In genomic region chr10:56063642-56064041, GRCh38 we compare ENCODE assay signal across 33 cellular contexts.
"Had no signal": no experiment of that assay in that cellular context is flagged by ENCODE, and none has a peak within 500 bp of the region (broad histone marks: within the 10 kb centered on the region; RNA-seq: fewer than 3 reads in every experiment).

No MANE protein-coding gene starts in this region.

- ATAC-seq: activated naive CD4-positive, alpha-beta T cell treated with anti-CD3 and anti-CD28 coated beads, Interleukin-2, amount 50 U/mL, for 72 hours; activated naive CD8-positive, alpha-beta T cell treated with anti-CD3 and anti-CD28 coated beads, Interleukin-2, amount 50 U/mL, for 24 hours; activated T-cell treated with anti-CD3 and anti-CD28 coated beads, Interleukin-2, amount 50 U/mL, for 4 hours; activated T-cell treated with anti-CD3 and anti-CD28 coated beads, Interleukin-2, amount 50 U/mL, for 72 hours; activated T-helper 17 cell treated with anti-CD3 and anti-CD28 coated beads, Interleukin-2, amount 50 U/mL, for 72 hours; body of pancreas had no signal

- H3K36me3 ChIP-seq: adrenal gland, ascending aorta, brain microvascular endothelial cell, breast epithelium, cardiac muscle cell had no signal

- FAIRE-seq: astrocyte, bronchial epithelial cell had no signal

- H3K4me3 ChIP-seq: adrenal gland, ascending aorta, body of pancreas, breast epithelium, cardiac muscle cell had no signal

- H3K4me1 ChIP-seq: adrenal gland, ascending aorta, body of pancreas, breast epithelium had no signal

- H3K27ac ChIP-seq: adrenal gland, ascending aorta, body of pancreas, brain microvascular endothelial cell, breast epithelium, cardiac muscle cell had no signal

- H3K9me3 ChIP-seq: adrenal gland, ascending aorta, body of pancreas had no signal

- DNase-seq: activated effector memory CD4-positive, alpha-beta T cell treated with anti-CD3 and anti-CD28 coated beads, Interleukin-2, amount 50 U/mL, for 16 hours; activated effector memory CD4-positive, alpha-beta T cell treated with Interleukin-2 at 50 U/mL for 16 hours; activated gamma-delta T cell; activated gamma-delta T cell treated with Interleukin-2 at 50 U/mL for 16 hours; activated naive CD4-positive, alpha-beta T cell; activated naive CD4-positive, alpha-beta T cell treated with anti-CD3 and anti-CD28 coated beads for 36 hours; activated naive CD4-positive, alpha-beta T cell treated with anti-CD3 and anti-CD28 coated beads, Interleukin-2, amount 10 ng/mL, durations not matched to agents 7 days and 5 days; activated naive CD4-positive, alpha-beta T cell treated with anti-CD3 and anti-CD28 coated beads, Interleukin-2, amount 50 U/mL, for 16 hours; activated naive CD4-positive, alpha-beta T cell treated with Interleukin-2 at 50 U/mL for 16 hours; activated naive CD8-positive, alpha-beta T cell treated with anti-CD3 and anti-CD28 coated beads for 36 hours; activated naive CD8-positive, alpha-beta T cell treated with anti-CD3 and anti-CD28 coated beads, Interleukin-2, amount 10 ng/mL, durations not matched to agents 7 days and 5 days; activated naive CD8-positive, alpha-beta T cell treated with anti-CD3 and anti-CD28 coated beads, Interleukin-2, amount 50 U/mL, for 24 hours; activated T-cell treated with anti-CD3 and anti-CD28 coated beads, Interleukin-2, amount 50 U/mL, for 24 hours; activated T-cell treated with anti-CD3 and anti-CD28 coated beads, Interleukin-2, amount 50 U/mL, for 4 hours; activated T-cell treated with anti-CD3 and anti-CD28 coated beads, Interleukin-2, amount 50 U/mL, for 48 hours; activated T-cell treated with anti-CD3 and anti-CD28 coated beads, Interleukin-2, amount 50 U/mL, for 72 hours; adrenal gland; amniotic stem cell; amygdala; anterior cingulate cortex; aorta; body of pancreas; brain microvascular endothelial cell; caudate nucleus; central memory CD4-positive, alpha-beta T cell; cerebellar nuclear complex had no signal

- H3K27me3 ChIP-seq: adrenal gland, ascending aorta, body of pancreas, brain microvascular endothelial cell, breast epithelium, cardiac muscle cell had no signal
